Comparison of ENCODE assay signal across 2 cellular contexts in genomic region chr3:146160233-146160963, GRCh38.
TF ChIP-seq lines count a peak whose summit lies in the region.

No MANE protein-coding gene starts in this region.

TF ChIP-seq in IMR-90, 13 proteins besides CTCF, POLR2A, EP300 and RAD21 (continued from another document):
- no peak for TF ChIP-seq NFE2L2 (IDR thresholded peaks at IDR 0.05; ENCODE audit: low read depth, low read length)

TF ChIP-seq in SK-N-SH, 30 proteins besides CTCF, POLR2A, EP300 and RAD21:
- no peak for TF ChIP-seq ZBTB33 (IDR thresholded peaks at IDR 0.05; ENCODE audit: borderline replicate concordance, low read depth)
- no peak for TF ChIP-seq TCF12 (IDR thresholded peaks at IDR 0.05)
- TF ChIP-seq RFX5 (IDR thresholded peaks at IDR 0.05; ENCODE audit: low read length): no peak
- no peak for TF ChIP-seq POLR2AphosphoS5 (IDR thresholded peaks at IDR 0.05; ENCODE audit: low read depth, low read length)
- no peak for TF ChIP-seq REST (IDR thresholded peaks at IDR 0.05; ENCODE audit: low read depth, low read length)
- TF ChIP-seq USF1 (IDR thresholded peaks at IDR 0.05; ENCODE audit: borderline replicate concordance, low read depth): no peak
- no peak for TF ChIP-seq FOSL2 (IDR thresholded peaks at IDR 0.05; ENCODE audit: borderline replicate concordance, low read depth)
- no peak for TF ChIP-seq JUND (IDR thresholded peaks at IDR 0.05)
- TF ChIP-seq RCOR1 (IDR thresholded peaks at IDR 0.05; ENCODE audit: low read length): no peak
- TF ChIP-seq ELF1 (IDR thresholded peaks at IDR 0.05): no peak
- no peak for TF ChIP-seq TEAD4 (IDR thresholded peaks at IDR 0.05; ENCODE audit: borderline replicate concordance, insufficient read depth)
- no peak for TF ChIP-seq MAX (IDR thresholded peaks at IDR 0.05; ENCODE audit: low read depth)
- TF ChIP-seq NRF1 (IDR thresholded peaks at IDR 0.05; ENCODE audit: low read depth, low read length): no peak
- no peak for TF ChIP-seq RXRA (IDR thresholded peaks at IDR 0.05; ENCODE audit: borderline replicate concordance, low read depth)
- TF ChIP-seq PBX3 (IDR thresholded peaks at IDR 0.05): no peak
- no peak for TF ChIP-seq TAF1 (IDR thresholded peaks at IDR 0.05; ENCODE audit: borderline replicate concordance, low read depth, low read length)
